In genomic region chr11:61107888-61108287, GRCh38 we compare ENCODE assay signal across 19 cellular contexts. TPM values are rescaled to one million over a fixed set of nuclear protein-coding genes. Genes with fewer than 3 reads are reported as not detected.
"Had no signal": no experiment of that assay in that cellular context is flagged by ENCODE, and none has a peak within 500 bp of the region (broad histone marks: within the 10 kb centered on the region; RNA-seq: fewer than 3 reads in every experiment).

No MANE protein-coding gene starts in this region.

- H3K4me3 ChIP-seq: gastroesophageal sphincter, left ventricle myocardium inferior, stomach, thoracic aorta had no signal

- H3K36me3 ChIP-seq: left ventricle myocardium inferior, stomach, thoracic aorta had no signal

- H3K9me3 Mint-ChIP-seq: brain; effector memory CD8-positive, alpha-beta T cell; T-cell had no signal

- DNase-seq: activated gamma-delta T cell treated with Interleukin-2 at 50 U/mL for 16 hours; amniotic stem cell; effector memory CD8-positive, alpha-beta T cell; kidney; left ventricle myocardium inferior; mesenchymal stem cell; stimulated activated CD4-positive, alpha-beta T cell treated with anti-CD3 and anti-CD28 coated beads, Interleukin-12 subunit alpha, Interleukin-12 subunit beta, amount 100 ng/mL, for 4 hours; stimulated activated CD4-positive, alpha-beta T cell treated with anti-CD3 and anti-CD28 coated beads, Interleukin-2, amount 100 ng/mL, for 48 hours; stimulated activated CD8-positive, alpha-beta memory T cell treated with anti-CD3 and anti-CD28 coated beads, Interleukin-4, amount 100 ng/mL, for 48 hours; stomach; T-cell had no signal

- H3K27me3 Mint-ChIP-seq: brain; effector memory CD8-positive, alpha-beta T cell; T-cell had no signal

- H3K36me3 Mint-ChIP-seq: brain had no signal

- H3K4me1 ChIP-seq: gastroesophageal sphincter, left ventricle myocardium inferior, stomach had no signal

- H3K4me3 Mint-ChIP-seq: brain had no signal

- H3K9me3 ChIP-seq: gastroesophageal sphincter, left ventricle myocardium inferior, stomach, thoracic aorta had no signal

- ATAC-seq: effector memory CD8-positive, alpha-beta T cell; gastroesophageal sphincter; T-cell had no signal

- H3K27ac ChIP-seq: gastroesophageal sphincter, left ventricle myocardium inferior, stomach, thoracic aorta had no signal

- H3K27me3 ChIP-seq: gastroesophageal sphincter, stomach had no signal

- FAIRE-seq: kidney had no signal

RNA-seq across cellular contexts. Expression of gene CD5, which starts 5.6 kb away (rescaled TPM):
- total RNA-seq: epithelial cell of proximal tubule, osteoblast, pulmonary artery endothelial cell, SK-MEL-5 had no signal
- polyA plus RNA-seq: neural cell had no signal
